In the genomic region with DNA sequence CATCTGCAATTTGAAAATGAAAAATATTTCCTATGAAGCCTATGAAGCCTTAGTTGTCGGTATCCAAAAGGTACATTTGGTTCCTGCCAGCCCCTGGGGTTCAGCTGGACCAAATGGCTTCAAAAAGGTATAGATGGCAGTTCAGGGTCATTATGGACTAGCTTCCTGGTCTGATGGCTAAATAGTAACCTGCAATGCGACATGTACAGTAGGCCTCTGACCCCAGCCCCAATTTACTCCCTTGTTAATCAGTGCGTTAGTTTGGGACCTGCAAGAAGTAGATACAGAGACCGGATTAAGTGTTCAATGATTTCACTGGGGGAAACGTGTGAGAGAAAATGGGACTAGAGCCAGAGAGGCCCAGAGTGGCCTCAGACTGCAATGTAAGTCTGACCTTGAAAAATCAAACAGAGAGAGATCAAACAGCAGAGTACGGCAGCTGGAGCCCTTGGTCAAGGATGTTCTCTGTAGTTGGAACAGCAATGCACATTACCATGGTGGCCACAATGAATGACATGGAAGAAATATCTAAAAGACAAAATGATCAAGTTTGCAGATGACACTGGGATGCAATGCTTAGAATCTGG, we compare ENCODE assay signal across 1 cellular context.
A peak's percentile ranks its signal among the peaks of the same experiment; 100 is the strongest.
TF ChIP-seq lines count a peak whose summit lies in the region.

No MANE protein-coding gene starts in this region.

TF ChIP-seq in HepG2, 621 proteins besides CTCF, POLR2A, EP300 and RAD21 (continued from another document):
- TF ChIP-seq, protein P1, sequence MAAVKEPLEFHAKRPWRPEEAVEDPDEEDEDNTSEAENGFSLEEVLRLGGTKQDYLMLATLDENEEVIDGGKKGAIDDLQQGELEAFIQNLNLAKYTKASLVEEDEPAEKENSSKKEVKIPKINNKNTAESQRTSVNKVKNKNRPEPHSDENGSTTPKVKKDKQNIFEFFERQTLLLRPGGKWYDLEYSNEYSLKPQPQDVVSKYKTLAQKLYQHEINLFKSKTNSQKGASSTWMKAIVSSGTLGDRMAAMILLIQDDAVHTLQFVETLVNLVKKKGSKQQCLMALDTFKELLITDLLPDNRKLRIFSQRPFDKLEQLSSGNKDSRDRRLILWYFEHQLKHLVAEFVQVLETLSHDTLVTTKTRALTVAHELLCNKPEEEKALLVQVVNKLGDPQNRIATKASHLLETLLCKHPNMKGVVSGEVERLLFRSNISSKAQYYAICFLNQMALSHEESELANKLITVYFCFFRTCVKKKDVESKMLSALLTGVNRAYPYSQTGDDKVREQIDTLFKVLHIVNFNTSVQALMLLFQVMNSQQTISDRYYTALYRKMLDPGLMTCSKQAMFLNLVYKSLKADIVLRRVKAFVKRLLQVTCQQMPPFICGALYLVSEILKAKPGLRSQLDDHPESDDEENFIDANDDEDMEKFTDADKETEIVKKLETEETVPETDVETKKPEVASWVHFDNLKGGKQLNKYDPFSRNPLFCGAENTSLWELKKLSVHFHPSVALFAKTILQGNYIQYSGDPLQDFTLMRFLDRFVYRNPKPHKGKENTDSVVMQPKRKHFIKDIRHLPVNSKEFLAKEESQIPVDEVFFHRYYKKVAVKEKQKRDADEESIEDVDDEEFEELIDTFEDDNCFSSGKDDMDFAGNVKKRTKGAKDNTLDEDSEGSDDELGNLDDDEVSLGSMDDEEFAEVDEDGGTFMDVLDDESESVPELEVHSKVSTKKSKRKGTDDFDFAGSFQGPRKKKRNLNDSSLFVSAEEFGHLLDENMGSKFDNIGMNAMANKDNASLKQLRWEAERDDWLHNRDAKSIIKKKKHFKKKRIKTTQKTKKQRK (IDR thresholded peaks at IDR 0.05; ENCODE audit: low read length) = no peak
- TF ChIP-seq, protein P2, sequence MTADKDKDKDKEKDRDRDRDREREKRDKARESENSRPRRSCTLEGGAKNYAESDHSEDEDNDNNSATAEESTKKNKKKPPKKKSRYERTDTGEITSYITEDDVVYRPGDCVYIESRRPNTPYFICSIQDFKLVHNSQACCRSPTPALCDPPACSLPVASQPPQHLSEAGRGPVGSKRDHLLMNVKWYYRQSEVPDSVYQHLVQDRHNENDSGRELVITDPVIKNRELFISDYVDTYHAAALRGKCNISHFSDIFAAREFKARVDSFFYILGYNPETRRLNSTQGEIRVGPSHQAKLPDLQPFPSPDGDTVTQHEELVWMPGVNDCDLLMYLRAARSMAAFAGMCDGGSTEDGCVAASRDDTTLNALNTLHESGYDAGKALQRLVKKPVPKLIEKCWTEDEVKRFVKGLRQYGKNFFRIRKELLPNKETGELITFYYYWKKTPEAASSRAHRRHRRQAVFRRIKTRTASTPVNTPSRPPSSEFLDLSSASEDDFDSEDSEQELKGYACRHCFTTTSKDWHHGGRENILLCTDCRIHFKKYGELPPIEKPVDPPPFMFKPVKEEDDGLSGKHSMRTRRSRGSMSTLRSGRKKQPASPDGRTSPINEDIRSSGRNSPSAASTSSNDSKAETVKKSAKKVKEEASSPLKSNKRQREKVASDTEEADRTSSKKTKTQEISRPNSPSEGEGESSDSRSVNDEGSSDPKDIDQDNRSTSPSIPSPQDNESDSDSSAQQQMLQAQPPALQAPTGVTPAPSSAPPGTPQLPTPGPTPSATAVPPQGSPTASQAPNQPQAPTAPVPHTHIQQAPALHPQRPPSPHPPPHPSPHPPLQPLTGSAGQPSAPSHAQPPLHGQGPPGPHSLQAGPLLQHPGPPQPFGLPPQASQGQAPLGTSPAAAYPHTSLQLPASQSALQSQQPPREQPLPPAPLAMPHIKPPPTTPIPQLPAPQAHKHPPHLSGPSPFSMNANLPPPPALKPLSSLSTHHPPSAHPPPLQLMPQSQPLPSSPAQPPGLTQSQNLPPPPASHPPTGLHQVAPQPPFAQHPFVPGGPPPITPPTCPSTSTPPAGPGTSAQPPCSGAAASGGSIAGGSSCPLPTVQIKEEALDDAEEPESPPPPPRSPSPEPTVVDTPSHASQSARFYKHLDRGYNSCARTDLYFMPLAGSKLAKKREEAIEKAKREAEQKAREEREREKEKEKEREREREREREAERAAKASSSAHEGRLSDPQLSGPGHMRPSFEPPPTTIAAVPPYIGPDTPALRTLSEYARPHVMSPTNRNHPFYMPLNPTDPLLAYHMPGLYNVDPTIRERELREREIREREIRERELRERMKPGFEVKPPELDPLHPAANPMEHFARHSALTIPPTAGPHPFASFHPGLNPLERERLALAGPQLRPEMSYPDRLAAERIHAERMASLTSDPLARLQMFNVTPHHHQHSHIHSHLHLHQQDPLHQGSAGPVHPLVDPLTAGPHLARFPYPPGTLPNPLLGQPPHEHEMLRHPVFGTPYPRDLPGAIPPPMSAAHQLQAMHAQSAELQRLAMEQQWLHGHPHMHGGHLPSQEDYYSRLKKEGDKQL (CRISPR knock-in tag; IDR thresholded peaks at IDR 0.05; ENCODE audit: low read depth) = no peak
- TF ChIP-seq MED8 (CRISPR knock-in tag; IDR thresholded peaks at IDR 0.05; ENCODE audit: insufficient replicate concordance) = no peak
- no peak for TF ChIP-seq ZFP62 (CRISPR knock-in tag; IDR thresholded peaks at IDR 0.05)
- peak; percentile 75 for TF ChIP-seq SALL1 (CRISPR knock-in tag; IDR thresholded peaks at IDR 0.05)
- TF ChIP-seq MXI1 (IDR thresholded peaks at IDR 0.05; ENCODE audit: borderline replicate concordance, low read depth, low read length) = no peak
